ENCODE assay signal across 11 cellular contexts in the genomic region with DNA sequence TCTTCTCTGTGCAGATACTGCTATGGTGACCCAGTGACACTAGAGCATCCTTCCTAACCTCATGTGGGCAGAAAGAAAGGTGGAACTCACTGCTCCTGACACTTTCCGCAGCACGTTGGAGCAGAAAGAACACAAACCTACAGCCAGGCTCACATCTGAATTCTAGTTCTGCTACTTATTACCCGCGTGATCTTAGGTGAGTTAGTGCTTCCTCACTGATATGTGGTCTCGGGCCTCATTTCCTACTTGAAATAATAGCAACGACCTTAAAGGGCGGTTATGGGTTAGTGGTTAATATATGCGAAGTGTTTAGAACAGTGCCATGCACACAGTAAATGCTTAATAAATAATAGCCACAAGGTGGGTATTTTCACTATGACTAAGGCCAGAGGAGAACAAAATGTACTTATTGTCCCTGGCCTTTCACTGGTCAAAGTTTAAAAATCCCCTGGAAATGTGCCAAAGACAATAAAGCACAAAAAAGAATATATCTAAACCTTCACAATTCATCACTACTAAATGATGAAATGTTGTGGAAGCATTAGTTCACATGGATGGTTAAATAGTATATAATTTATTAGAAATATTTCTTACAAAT.
A peak's percentile ranks its signal among the peaks of the same experiment; 100 is the strongest.
DNase-seq lines count a peak whose midpoint lies in the region; ATAC-seq lines count a peak whose summit lies in the region.
"Had no signal": no experiment of that assay in that cellular context is flagged by ENCODE, and none has a peak within 500 bp of the region (broad histone marks: within the 10 kb centered on the region; RNA-seq: fewer than 3 reads in every experiment).

No MANE protein-coding gene starts in this region.

- peaks cover 0 to 4% (median 0%) of the 10 kb centered on the region in 3 donors for H3K36me3 Mint-ChIP-seq in immature natural killer cell
- H3K36me3 Mint-ChIP-seq in activated naive CD4-positive, alpha-beta T cell treated with anti-CD3 and anti-CD28 coated beads for 36 hours (ENCODE audit: low read depth) = no peaks in the 10 kb centered on the region

- H3K27me3 Mint-ChIP-seq in immature natural killer cell (ENCODE audit: low read depth in 3 of 3) = peaks cover 0 to 2% (median 0%) of the 10 kb centered on the region in 3 donors
- H3K27me3 Mint-ChIP-seq in activated naive CD4-positive, alpha-beta T cell treated with anti-CD3 and anti-CD28 coated beads for 36 hours (ENCODE audit: low read depth) = no peaks in the 10 kb centered on the region

- CTCF ChIA-PET in activated naive CD4-positive, alpha-beta T cell treated with anti-CD3 and anti-CD28 coated beads for 36 hours (lab: Charles Lee) = interaction anchor here (1.1 to 2.8 kb wide), 7 partner anchors 10 to 229 kb away, joined by 3 to 35 read pairs (median 7); partner anchors contain the start of genes MYL12A and MYOM1

- ATAC-seq in GM18502 (IDR thresholded peaks at IDR 0.05; ENCODE audit: poor library complexity, unreplicated experiment) (peak; percentile 76), GM21390 (IDR thresholded peaks at IDR 0.05; ENCODE audit: unreplicated experiment) (peak; percentile 75), HG03432 (IDR thresholded peaks at IDR 0.05; ENCODE audit: unreplicated experiment) (peak; percentile 87)

- peak; percentile 61 for DNase-seq in fibroblast of the conjunctiva (ENCODE audit: low read depth)
- no peak for DNase-seq in DMS 273 (lab: John Stamatoyannopoulos, UW; ENCODE audit: unreplicated experiment)
- DNase-seq in immature natural killer cell = no peak
- no peak for DNase-seq in activated naive CD4-positive, alpha-beta T cell treated with anti-CD3 and anti-CD28 coated beads for 36 hours
- no peak for DNase-seq in iPS-NIHi11 (ENCODE audit: low spot score)
- DNase-seq: effector memory CD4-positive, alpha-beta T cell; islet precursor cell; WERI-Rb-1 had no signal

- no peak overlapping the region for H3K27ac Mint-ChIP-seq in immature natural killer cell
- H3K27ac Mint-ChIP-seq in activated naive CD4-positive, alpha-beta T cell treated with anti-CD3 and anti-CD28 coated beads for 36 hours = no peak overlapping the region

- peak overlapping the region in 1 of 5 donors; percentile 25 for H3K4me3 Mint-ChIP-seq in immature natural killer cell
- H3K4me3 Mint-ChIP-seq in activated naive CD4-positive, alpha-beta T cell treated with anti-CD3 and anti-CD28 coated beads for 36 hours = no peak overlapping the region

- H3K9me3 Mint-ChIP-seq in immature natural killer cell = no peaks in the 10 kb centered on the region
- H3K9me3 Mint-ChIP-seq in activated naive CD4-positive, alpha-beta T cell treated with anti-CD3 and anti-CD28 coated beads for 36 hours = no peaks in the 10 kb centered on the region

- peaks cover 6 to 7% of the 10 kb centered on the region in 2 donors for H3K4me1 Mint-ChIP-seq in immature natural killer cell
- H3K4me1 Mint-ChIP-seq in activated naive CD4-positive, alpha-beta T cell treated with anti-CD3 and anti-CD28 coated beads for 36 hours (ENCODE audit: low read depth) = peaks cover 6% of the 10 kb centered on the region

- intact Hi-C loops in activated naive CD4-positive, alpha-beta T cell treated with anti-CD3 and anti-CD28 coated beads for 36 hours (cut with micrococcal nuclease) = loop anchor here (10.0 kb wide), 2 partner anchors 512 to 578 kb away; partner anchors contain the start of genes METTL4 and NDC80
